Comparison of ENCODE assay signal across 9 cellular contexts in the genomic region with DNA sequence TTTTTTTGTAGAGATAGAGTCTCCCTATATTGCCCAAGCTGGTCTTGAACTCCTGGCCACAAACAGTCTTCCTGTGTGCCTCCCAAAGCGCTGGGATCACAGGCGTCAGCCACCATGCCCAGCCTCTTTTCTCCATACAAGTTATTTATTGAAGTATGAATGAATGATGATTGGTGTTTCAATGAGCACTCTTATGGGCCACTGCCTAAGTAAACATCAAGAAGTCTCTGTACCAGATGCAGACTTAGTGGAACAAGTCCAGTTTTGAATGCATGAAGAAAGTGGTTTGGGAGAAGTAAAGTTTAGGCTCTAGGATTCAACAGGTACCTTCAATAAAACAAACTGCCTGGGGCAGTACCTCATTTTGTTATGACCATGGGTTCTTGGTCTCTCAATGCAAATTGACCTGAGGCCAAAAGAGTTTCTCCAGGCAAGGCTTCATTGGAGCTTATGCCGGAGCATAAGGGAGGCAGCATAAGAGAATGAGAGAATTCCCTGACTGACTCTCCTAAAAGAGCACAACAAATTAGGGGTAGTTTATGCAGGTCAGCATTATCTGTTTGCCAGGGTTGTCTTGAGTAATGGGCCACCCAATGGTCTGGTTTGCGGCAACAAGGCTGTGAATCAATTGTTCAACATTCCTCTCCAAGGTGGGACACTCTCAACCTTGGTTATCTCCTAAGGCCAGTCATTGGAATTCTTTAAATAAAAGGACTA. TPM values are rescaled to one million over a fixed set of nuclear protein-coding genes. Genes with fewer than 3 reads are reported as not detected.
DNase-seq lines count a peak whose midpoint lies in the region; ATAC-seq lines count a peak whose summit lies in the region.
"Had no signal": no experiment of that assay in that cellular context is flagged by ENCODE, and none has a peak within 500 bp of the region (broad histone marks: within the 10 kb centered on the region; RNA-seq: fewer than 3 reads in every experiment).

No MANE protein-coding gene starts in this region.

- H3K27ac ChIP-seq in GM23248: peak overlapping the region; percentile 90
- peak overlapping the region; percentile 82; the same call in 1 of the 2 replicates for H3K27ac ChIP-seq in SJCRH30
- no peak overlapping the region for H3K27ac ChIP-seq in skeletal muscle tissue (ENCODE audit: low read depth, low read length)

- H3K79me2 ChIP-seq in GM23248 (ENCODE audit: insufficient read depth): peaks cover 35% of the 10 kb centered on the region

- H4K20me1 ChIP-seq in GM23248 (ENCODE audit: insufficient read depth): no peaks in the 10 kb centered on the region

- H3K4me1 ChIP-seq in GM23248 (ENCODE audit: insufficient read depth): peaks cover 23% of the 10 kb centered on the region
- H3K4me1 ChIP-seq in SJCRH30: peaks cover 5% of the 10 kb centered on the region
- peaks cover 11 to 18% (median 12%) of the 10 kb centered on the region in 3 donors for H3K4me1 ChIP-seq in skeletal muscle tissue (ENCODE audit: control insufficient read depth in 3 of 3, insufficient read depth in 3 of 3, low read length in 3 of 3)

- H3K4me2 ChIP-seq in GM23248 (ENCODE audit: unreplicated experiment): peak overlapping the region; percentile 80

- no peaks in the 10 kb centered on the region for H3K27me3 ChIP-seq in GM23248 (replicated peaks; ENCODE audit: insufficient read depth)
- no peaks in the 10 kb centered on the region for H3K27me3 ChIP-seq in SJCRH30
- no peaks in the 10 kb centered on the region for H3K27me3 ChIP-seq in skeletal muscle tissue (ENCODE audit: control insufficient read depth in 3 of 3, insufficient read depth in 3 of 3, low read length in 3 of 3)

- in situ Hi-C loops in GM23248 (cut with MboI): no loop called here

- peak overlapping the region; percentile 88 for H3K4me3 ChIP-seq in GM23248
- H3K4me3 ChIP-seq in SJCRH30: peak overlapping the region; percentile 71
- peak overlapping the region; percentile 83 to 94 (median 83) for H3K4me3 ChIP-seq in skeletal muscle tissue (ENCODE audit: low read length in 3 of 3)

- H3K9me3 ChIP-seq in GM23248 (ENCODE audit: low read depth) (no peaks in the 10 kb centered on the region), SJCRH30 (replicated peaks) (no peaks in the 10 kb centered on the region), skeletal muscle tissue (ENCODE audit: control insufficient read depth in 3 of 3, low read length in 3 of 3) (no peaks in the 10 kb centered on the region)

- DNase-seq in GM23248 (peak; percentile 18), SJCRH30 (no peak), fibroblast of peridontal ligament (ENCODE audit: extremely low read depth) (peak; percentile 38), ecto neural progenitor cell (ENCODE audit: low spot score) (no peak)
- DNase-seq: NCI-H2081 had no signal

- no peaks in the 10 kb centered on the region; the same call in 1 of the 2 replicates for H3K36me3 ChIP-seq in GM23248 (ENCODE audit: low read depth)
- H3K36me3 ChIP-seq in SJCRH30: no peaks in the 10 kb centered on the region
- no peaks in the 10 kb centered on the region for H3K36me3 ChIP-seq in skeletal muscle tissue (ENCODE audit: control insufficient read depth in 3 of 3, insufficient read depth in 3 of 3, low read length in 3 of 3)

- ATAC-seq in HG03354 (IDR thresholded peaks at IDR 0.05; ENCODE audit: poor library complexity, severe bottlenecking, unreplicated experiment): no peak
- no peak for ATAC-seq in HG02610 (IDR thresholded peaks at IDR 0.05; ENCODE audit: unreplicated experiment)
- ATAC-seq in GM18519 (IDR thresholded peaks at IDR 0.05; ENCODE audit: low FRiP score, unreplicated experiment): no peak

- H3F3A ChIP-seq in GM23248 (ENCODE audit: insufficient read depth): peaks cover 21% of the 10 kb centered on the region

- 87 to 89% methylated on average over 4 of the region's 4 CpGs for WGBS in GM23248 (ENCODE audit: low coverage in 1 of 2, low lambda C conversion rate in 2 of 2, missing lambda C conversion rate in 2 of 2), 2 experiments

- no peaks in the 10 kb centered on the region for H3K9me2 ChIP-seq in GM23248 (ENCODE audit: insufficient read depth)

- peak overlapping the region; percentile 99 for H2AFZ ChIP-seq in GM23248

- peak overlapping the region; percentile 91 for H3K9ac ChIP-seq in GM23248
- peak overlapping the region in 2 of 3 donors; percentile 91 to 93 for H3K9ac ChIP-seq in skeletal muscle tissue (ENCODE audit: low read depth in 1 of 3, low read length in 3 of 3)

RNA-seq across cellular contexts. Expression of a gene that starts 1.1 kb away (rescaled TPM):
- total RNA-seq in GM23248 (2014; rRNA removed; shearing (Covaris generic)): 110 and 286 TPM in 2 replicates
- polyA plus RNA-seq in GM23248 (2016; fragmentation: Nextera tagmentation; extraction: Ambion mirVana): 74.9 and 76.8 TPM in 2 replicates
- total RNA-seq in SJCRH30 (2014; rRNA removed; shearing (Covaris generic)): 68.5 and 74.3 TPM in 2 replicates
- 42.8 TPM for total RNA-seq in skeletal muscle tissue

RNA-seq across cellular contexts. Expression of a gene that starts 19.8 kb away (rescaled TPM):
- total RNA-seq in GM23248 (2014; rRNA removed; shearing (Covaris generic)): 15.0 and 15.4 TPM in 2 replicates
- polyA plus RNA-seq in GM23248 (2016; fragmentation: Nextera tagmentation; extraction: Ambion mirVana): 26.6 and 27.1 TPM in 2 replicates
- total RNA-seq in SJCRH30 (2014; rRNA removed; shearing (Covaris generic)): 10.4 and 12.7 TPM in 2 replicates
- total RNA-seq in skeletal muscle tissue: 20.4 TPM

RNA-seq across cellular contexts. Expression of a gene that starts 48.7 kb away (rescaled TPM):
- 208 and 315 TPM in 2 replicates for total RNA-seq in GM23248 (2014; rRNA removed; shearing (Covaris generic))
- polyA plus RNA-seq in GM23248 (2016; fragmentation: Nextera tagmentation; extraction: Ambion mirVana): 259 and 275 TPM in 2 replicates
- total RNA-seq in SJCRH30 (2014; rRNA removed; shearing (Covaris generic)): 173 and 179 TPM in 2 replicates
- 30.8 TPM for total RNA-seq in skeletal muscle tissue

Comparison
In these comparisons a context has a peak if more than half of its experiments do, and no peak if none do; other contexts are left out.
1. DNase-seq: peak in GM23248 (single experiment) and fibroblast of peridontal ligament (single experiment); none in SJCRH30 (0 of 2) and ecto neural progenitor cell (single experiment).
2. Peak in every context shown above with its lines, with median percentiles within 50 percentile points of each other: H3K4me3 ChIP-seq.